In the genomic region with DNA sequence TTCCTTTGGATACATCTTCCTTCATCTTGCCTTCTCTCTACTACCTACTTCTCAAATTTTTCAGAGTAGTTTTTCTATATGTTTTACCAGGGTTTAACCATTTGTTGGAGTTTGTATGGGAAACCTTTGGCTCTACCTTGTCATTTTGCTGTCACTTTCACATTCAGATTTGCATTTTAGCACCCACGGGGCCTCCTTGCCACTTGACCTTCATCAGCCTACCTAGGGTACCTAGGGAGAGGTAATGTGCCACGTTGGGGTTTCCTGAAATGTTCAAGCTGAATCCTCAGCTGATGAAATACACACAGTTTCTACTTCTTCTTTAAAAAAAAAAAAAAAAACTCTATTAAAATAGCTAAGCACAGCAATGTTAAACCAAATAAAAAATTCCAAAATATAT, we compare ENCODE assay signal across 14 cellular contexts.
"Had no signal": no experiment of that assay in that cellular context is flagged by ENCODE, and none has a peak within 500 bp of the region (broad histone marks: within the 10 kb centered on the region; RNA-seq: fewer than 3 reads in every experiment).

No MANE protein-coding gene starts in this region.

- H3K9me3 ChIP-seq: heart left ventricle had no signal

- H3K27ac ChIP-seq: coronary artery, neural progenitor cell, parathyroid adenoma had no signal

- H3K4me2 ChIP-seq: neural progenitor cell had no signal

- ATAC-seq: heart left ventricle, left lobe of liver had no signal

- H3K4me3 Mint-ChIP-seq: activated naive CD4-positive, alpha-beta T cell treated with anti-CD3 and anti-CD28 coated beads for 36 hours; neural progenitor cell had no signal

- H3K4me1 ChIP-seq: neural progenitor cell, parathyroid adenoma had no signal

- H3K27me3 ChIP-seq: heart left ventricle, neural progenitor cell had no signal

- H3K9me3 Mint-ChIP-seq: activated naive CD4-positive, alpha-beta T cell treated with anti-CD3 and anti-CD28 coated beads for 36 hours; neural progenitor cell had no signal

- H3K36me3 Mint-ChIP-seq: neural progenitor cell had no signal

- H3K4me3 ChIP-seq: coronary artery, heart left ventricle, neural progenitor cell had no signal

- H3K79me2 ChIP-seq: parathyroid adenoma had no signal

- H3K36me3 ChIP-seq: heart left ventricle, neural progenitor cell had no signal

- DNase-seq: activated naive CD4-positive, alpha-beta T cell treated with anti-CD3 and anti-CD28 coated beads for 36 hours; caudate nucleus; effector CD8-positive, alpha-beta T cell; foreskin melanocyte; heart left ventricle; islet precursor cell; retina; stimulated activated CD4-positive, alpha-beta T cell treated with anti-CD3 and anti-CD28 coated beads, Interleukin-4, amount 100 ng/mL, for 1 hour; stimulated activated CD8-positive, alpha-beta memory T cell treated with anti-CD3 and anti-CD28 coated beads, Interleukin-4, amount 100 ng/mL, for 48 hours; T-helper 9 cell had no signal

- H3K27ac Mint-ChIP-seq: activated naive CD4-positive, alpha-beta T cell treated with anti-CD3 and anti-CD28 coated beads for 36 hours; neural progenitor cell had no signal
